8 cellular contexts compared by ENCODE assay signal in genomic region chr5:37005946-37006540, GRCh38.
DNase-seq lines count a peak whose midpoint lies in the region; ATAC-seq and TF ChIP-seq lines count a peak whose summit lies in the region.

No MANE protein-coding gene starts in this region.

- WGBS in heart left ventricle, 4 donors = 44 to 49% (median 45%) methylated on average over 5 of the region's 5 CpGs

- H3K9me3 ChIP-seq in heart left ventricle = no peaks in the 10 kb centered on the region

- no peak for DNase-seq in heart left ventricle
- no peak for DNase-seq in left ventricle myocardium superior
- peak; percentile 56 for DNase-seq in NCI-H2196 (lab: John Stamatoyannopoulos, UW; ENCODE audit: unreplicated experiment)
- DNase-seq in cerebellar cortex (ENCODE audit: low spot score) = peak; percentile 47
- DNase-seq in midbrain (lab: John Stamatoyannopoulos, UW) = peak; percentile 52
- DNase-seq in activated effector memory CD4-positive, alpha-beta T cell treated with Interleukin-2 at 50 U/mL for 16 hours = no peak
- DNase-seq in stimulated activated naive CD8-positive, alpha-beta T cell treated with anti-CD3 and anti-CD28 coated beads, Interleukin-15, amount 100 ng/mL, for 72 hours = no peak

- H3K4me1 ChIP-seq in heart left ventricle = no peaks in the 10 kb centered on the region

- H3K27ac Mint-ChIP-seq in stimulated activated naive CD8-positive, alpha-beta T cell treated with anti-CD3 and anti-CD28 coated beads, Interleukin-15, amount 100 ng/mL, for 72 hours = no peak overlapping the region

- H3K4me1 Mint-ChIP-seq in stimulated activated naive CD8-positive, alpha-beta T cell treated with anti-CD3 and anti-CD28 coated beads, Interleukin-15, amount 100 ng/mL, for 72 hours = no peaks in the 10 kb centered on the region

- TF ChIP-seq CTCF in heart left ventricle (IDR thresholded peaks at IDR 0.05) = peak; percentile 43 to 78 (median 66)

- ATAC-seq in heart left ventricle (no peak), left ventricle myocardium superior (no peak), HG02970 (IDR thresholded peaks at IDR 0.05; ENCODE audit: low FRiP score, unreplicated experiment) (no peak)
- ATAC-seq in stimulated activated naive CD8-positive, alpha-beta T cell treated with anti-CD3 and anti-CD28 coated beads, Interleukin-15, amount 100 ng/mL, for 72 hours = no peak

- no peaks in the 10 kb centered on the region for H3K27me3 ChIP-seq in heart left ventricle

- no peak overlapping the region for H3K4me3 Mint-ChIP-seq in stimulated activated naive CD8-positive, alpha-beta T cell treated with anti-CD3 and anti-CD28 coated beads, Interleukin-15, amount 100 ng/mL, for 72 hours

- intact Hi-C loops in heart left ventricle (cut with DNase I) = loop anchor here in 8 of 10 donors (5.0 to 10.0 kb wide), 5 partner anchors 131 to 279 kb away; partner anchors contain the start of gene NIPBL (in 3 of the 8)
- intact Hi-C loops in left ventricle myocardium superior (cut with micrococcal nuclease) = loop anchor here (10.0 kb wide), 1 partner anchor 271 kb away; no protein-coding TSS in a partner anchor

- no peak overlapping the region for H3K27ac ChIP-seq in heart left ventricle

- H3K9me3 Mint-ChIP-seq in stimulated activated naive CD8-positive, alpha-beta T cell treated with anti-CD3 and anti-CD28 coated beads, Interleukin-15, amount 100 ng/mL, for 72 hours = no peaks in the 10 kb centered on the region

- no peak for TF ChIP-seq POLR2A in heart left ventricle (IDR thresholded peaks at IDR 0.05)

- no peaks in the 10 kb centered on the region for H3K27me3 Mint-ChIP-seq in stimulated activated naive CD8-positive, alpha-beta T cell treated with anti-CD3 and anti-CD28 coated beads, Interleukin-15, amount 100 ng/mL, for 72 hours

- no peak overlapping the region for H3K4me3 ChIP-seq in heart left ventricle

- peaks cover 0 to 98% (median 93%) of the 10 kb centered on the region in 9 donors for H3K36me3 ChIP-seq in heart left ventricle

Comparison
In these comparisons a context has a peak if more than half of its experiments do, and no peak if none do; other contexts are left out.
1. DNase-seq: peak in NCI-H2196 (single experiment), cerebellar cortex (single experiment) and midbrain (single experiment); none in heart left ventricle (0 of 5), left ventricle myocardium superior (single experiment), activated effector memory CD4-positive, alpha-beta T cell treated with Interleukin-2 at 50 U/mL for 16 hours (single experiment) and stimulated activated naive CD8-positive, alpha-beta T cell treated with anti-CD3 and anti-CD28 coated beads, Interleukin-15, amount 100 ng/mL, for 72 hours (0 of 2).